21 cellular contexts compared by ENCODE assay signal in genomic region chr15:68241088-68241935, GRCh38.
"Had no signal": no experiment of that assay in that cellular context is flagged by ENCODE, and none has a peak within 500 bp of the region (broad histone marks: within the 10 kb centered on the region; RNA-seq: fewer than 3 reads in every experiment).

No MANE protein-coding gene starts in this region.

- H3K9me3 ChIP-seq: body of pancreas had no signal

- H3K27me3 Mint-ChIP-seq: activated naive CD4-positive, alpha-beta T cell treated with anti-CD3 and anti-CD28 coated beads, Interleukin-2, amount 50 U/mL, for 24 hours had no signal

- H3K4me3 ChIP-seq: body of pancreas had no signal

- H3K4me3 Mint-ChIP-seq: activated CD8-positive, alpha-beta T cell treated with anti-CD3 and anti-CD28 coated beads for 36 hours; activated naive CD4-positive, alpha-beta T cell treated with anti-CD3 and anti-CD28 coated beads, Interleukin-2, amount 50 U/mL, for 24 hours; T-helper 17 cell had no signal

- H3K4me1 Mint-ChIP-seq: activated naive CD4-positive, alpha-beta T cell treated with anti-CD3 and anti-CD28 coated beads, Interleukin-2, amount 50 U/mL, for 24 hours had no signal

- H3K27me3 ChIP-seq: body of pancreas had no signal

- FAIRE-seq: bronchial epithelial cell, RCC 7860, TTC549 had no signal

- H3K4me1 ChIP-seq: body of pancreas had no signal

- DNase-seq: activated CD4-positive, CD25-positive, alpha-beta regulatory T cell; activated CD8-positive, alpha-beta memory T cell treated with anti-CD3 and anti-CD28 coated beads, Interleukin-2, amount 50 U/mL, for 4 hours; activated CD8-positive, alpha-beta T cell treated with anti-CD3 and anti-CD28 coated beads for 36 hours; activated naive CD4-positive, alpha-beta T cell; aorta; body of pancreas; central memory CD4-positive, alpha-beta T cell; MM.1S; NCI-H1105; NCI-H1436; NCI-H1694 treated with DMSO at 0.1 percent for 48 hours; NCI-H2029 treated with DMSO at 0.1 percent for 48 hours; NCI-H446; NCI-H524; SHP77 treated with DMSO at 0.1 percent for 48 hours; T-helper 17 cell; T-helper 9 cell had no signal

- H3K27ac ChIP-seq: body of pancreas had no signal

- ATAC-seq: activated CD8-positive, alpha-beta T cell treated with anti-CD3 and anti-CD28 coated beads for 36 hours; body of pancreas; T-helper 17 cell had no signal

- H3K27ac Mint-ChIP-seq: activated CD8-positive, alpha-beta T cell treated with anti-CD3 and anti-CD28 coated beads for 36 hours; activated naive CD4-positive, alpha-beta T cell treated with anti-CD3 and anti-CD28 coated beads, Interleukin-2, amount 50 U/mL, for 24 hours; T-helper 17 cell had no signal
